In genomic region chr9:125761685-125762084, GRCh38 we compare ENCODE assay signal across 4 cellular contexts.
A peak's percentile ranks its signal among the peaks of the same experiment; 100 is the strongest.
TF ChIP-seq lines count a peak whose summit lies in the region.

No MANE protein-coding gene starts in this region.

TF ChIP-seq in SK-N-SH, 30 proteins besides CTCF, POLR2A, EP300 and RAD21 (continued from another document):
- no peak for TF ChIP-seq POLR2AphosphoS5 (IDR thresholded peaks at IDR 0.05; ENCODE audit: low read depth, low read length)
- TF ChIP-seq ELF1 (IDR thresholded peaks at IDR 0.05), result no peak
- no peak for TF ChIP-seq SMC3 (IDR thresholded peaks at IDR 0.05; ENCODE audit: low read depth, low read length)
- TF ChIP-seq JUND (IDR thresholded peaks at IDR 0.05), result no peak
- TF ChIP-seq TAF1 (IDR thresholded peaks at IDR 0.05; ENCODE audit: borderline replicate concordance, low read depth, low read length), result no peak
- TF ChIP-seq, protein P1, sequence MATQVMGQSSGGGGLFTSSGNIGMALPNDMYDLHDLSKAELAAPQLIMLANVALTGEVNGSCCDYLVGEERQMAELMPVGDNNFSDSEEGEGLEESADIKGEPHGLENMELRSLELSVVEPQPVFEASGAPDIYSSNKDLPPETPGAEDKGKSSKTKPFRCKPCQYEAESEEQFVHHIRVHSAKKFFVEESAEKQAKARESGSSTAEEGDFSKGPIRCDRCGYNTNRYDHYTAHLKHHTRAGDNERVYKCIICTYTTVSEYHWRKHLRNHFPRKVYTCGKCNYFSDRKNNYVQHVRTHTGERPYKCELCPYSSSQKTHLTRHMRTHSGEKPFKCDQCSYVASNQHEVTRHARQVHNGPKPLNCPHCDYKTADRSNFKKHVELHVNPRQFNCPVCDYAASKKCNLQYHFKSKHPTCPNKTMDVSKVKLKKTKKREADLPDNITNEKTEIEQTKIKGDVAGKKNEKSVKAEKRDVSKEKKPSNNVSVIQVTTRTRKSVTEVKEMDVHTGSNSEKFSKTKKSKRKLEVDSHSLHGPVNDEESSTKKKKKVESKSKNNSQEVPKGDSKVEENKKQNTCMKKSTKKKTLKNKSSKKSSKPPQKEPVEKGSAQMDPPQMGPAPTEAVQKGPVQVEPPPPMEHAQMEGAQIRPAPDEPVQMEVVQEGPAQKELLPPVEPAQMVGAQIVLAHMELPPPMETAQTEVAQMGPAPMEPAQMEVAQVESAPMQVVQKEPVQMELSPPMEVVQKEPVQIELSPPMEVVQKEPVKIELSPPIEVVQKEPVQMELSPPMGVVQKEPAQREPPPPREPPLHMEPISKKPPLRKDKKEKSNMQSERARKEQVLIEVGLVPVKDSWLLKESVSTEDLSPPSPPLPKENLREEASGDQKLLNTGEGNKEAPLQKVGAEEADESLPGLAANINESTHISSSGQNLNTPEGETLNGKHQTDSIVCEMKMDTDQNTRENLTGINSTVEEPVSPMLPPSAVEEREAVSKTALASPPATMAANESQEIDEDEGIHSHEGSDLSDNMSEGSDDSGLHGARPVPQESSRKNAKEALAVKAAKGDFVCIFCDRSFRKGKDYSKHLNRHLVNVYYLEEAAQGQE (IDR thresholded peaks at IDR 0.05; ENCODE audit: low read depth, low read length), result no peak

TF ChIP-seq in SK-N-SH treated with all-trans-retinoic acid at 6 μM for 48 hours, 23 proteins besides CTCF, POLR2A, EP300 and RAD21 (continued from another document):
- TF ChIP-seq ZNF565 (CRISPR knock-in tag; conservative IDR thresholded peaks at IDR 0.05; ENCODE audit: low read depth) (no peak), ZNF8 (CRISPR knock-in tag; IDR thresholded peaks at IDR 0.05) (no peak), CSDC2 (CRISPR knock-in tag; IDR thresholded peaks at IDR 0.05) (no peak), TCF4 (CRISPR knock-in tag; IDR thresholded peaks at IDR 0.05; ENCODE audit: borderline replicate concordance) (no peak), TOX (CRISPR knock-in tag; IDR thresholded peaks at IDR 0.05; ENCODE audit: borderline replicate concordance) (no peak), PPARA (CRISPR knock-in tag; IDR thresholded peaks at IDR 0.05; ENCODE audit: borderline replicate concordance) (no peak)

TF ChIP-seq in HEK293, 187 proteins besides CTCF, POLR2A, EP300 and RAD21:
- no peak for TF ChIP-seq ZNF692 (tag by site-specific recombination; IDR thresholded peaks at IDR 0.05)
- peak; percentile 58; the same call in 1 of the 2 replicates for TF ChIP-seq MZF1 (tag by site-specific recombination; IDR thresholded peaks at IDR 0.05; ENCODE audit: borderline replicate concordance)
- TF ChIP-seq PRDM6 (tag by site-specific recombination; IDR thresholded peaks at IDR 0.05), result peak; percentile 33; the same call in 1 of the 2 replicates

TF ChIP-seq in neural cell, 6 proteins besides CTCF, POLR2A, EP300 and RAD21 (continued from another document):
- TF ChIP-seq, protein P1 (IDR thresholded peaks at IDR 0.05; ENCODE audit: borderline replicate concordance), result no peak
- TF ChIP-seq EZH2 (IDR thresholded peaks at IDR 0.05; ENCODE audit: borderline replicate concordance, insufficient read depth, low read length, poor library complexity, severe bottlenecking) (no peak), SMC3 (conservative IDR thresholded peaks at IDR 0.05; ENCODE audit: poor library complexity) (no peak), MXI1 (conservative IDR thresholded peaks at IDR 0.05; ENCODE audit: poor library complexity, severe bottlenecking) (no peak), TAF1 (IDR thresholded peaks at IDR 0.05; ENCODE audit: low read depth) (no peak)
